In genomic region chr17:9220466-9221230, GRCh38 we compare ENCODE assay signal across 1 cellular context.
TF ChIP-seq lines count a peak whose summit lies in the region.

No MANE protein-coding gene starts in this region.

TF ChIP-seq in H1, 55 proteins besides CTCF, POLR2A, EP300 and RAD21 (continued from another document):
- TF ChIP-seq, protein P1, sequence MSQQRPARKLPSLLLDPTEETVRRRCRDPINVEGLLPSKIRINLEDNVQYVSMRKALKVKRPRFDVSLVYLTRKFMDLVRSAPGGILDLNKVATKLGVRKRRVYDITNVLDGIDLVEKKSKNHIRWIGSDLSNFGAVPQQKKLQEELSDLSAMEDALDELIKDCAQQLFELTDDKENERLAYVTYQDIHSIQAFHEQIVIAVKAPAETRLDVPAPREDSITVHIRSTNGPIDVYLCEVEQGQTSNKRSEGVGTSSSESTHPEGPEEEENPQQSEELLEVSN (IDR thresholded peaks at IDR 0.05) = no peak
- TF ChIP-seq KDM1A (IDR thresholded peaks at IDR 0.05; ENCODE audit: borderline replicate concordance, low read length) = no peak
- no peak for TF ChIP-seq KDM4A (IDR thresholded peaks at IDR 0.05; ENCODE audit: low read depth, low read length, severe bottlenecking)
- no peak for TF ChIP-seq BCL11A (IDR thresholded peaks at IDR 0.05; ENCODE audit: low read depth in 2 of 2, low read length in 2 of 2)
- no peak for TF ChIP-seq SAP30 (IDR thresholded peaks at IDR 0.05; ENCODE audit: insufficient read depth, insufficient replicate concordance, low read length)
- no peak for TF ChIP-seq KDM5A (IDR thresholded peaks at IDR 0.05; ENCODE audit: low read length)
